In genomic region chr22:19785461-19786263, GRCh38 we compare ENCODE assay signal across 28 cellular contexts. TPM values are rescaled to one million over a fixed set of nuclear protein-coding genes. Genes with fewer than 3 reads are reported as not detected.
"Had no signal": no experiment of that assay in that cellular context is flagged by ENCODE, and none has a peak within 500 bp of the region (broad histone marks: within the 10 kb centered on the region; RNA-seq: fewer than 3 reads in every experiment).

No MANE protein-coding gene starts in this region.

- H3K36me3 ChIP-seq: neutrophil, right lobe of liver, thyroid gland had no signal

- H2AFZ ChIP-seq: parathyroid adenoma had no signal

- ATAC-seq: left colon; right lobe of liver; stimulated activated effector memory CD8-positive, alpha-beta T cell treated with anti-CD3 and anti-CD28 coated beads, Interleukin-12 subunit alpha, Interleukin-12 subunit beta, amount 100 ng/mL, for 72 hours had no signal

- H3K9me3 ChIP-seq: neutrophil, right lobe of liver, thyroid gland had no signal

- FAIRE-seq: endothelial cell of umbilical vein, islet of Langerhans, small intestine had no signal

- H3K4me3 ChIP-seq: coronary artery, esophagus squamous epithelium, heart right ventricle, right lobe of liver, stomach, thyroid gland had no signal

- DNase-seq: dermis blood vessel endothelial cell; effector memory CD4-positive, alpha-beta T cell; erythroblast; esophagus squamous epithelium; foreskin melanocyte; glutamatergic neuron; heart right ventricle; hippocampal formation; kidney glomerular epithelial cell; left colon; mammary epithelial cell; natural killer cell; small intestine; stimulated activated CD4-positive, alpha-beta T cell treated with anti-CD3 and anti-CD28 coated beads, Interleukin-2, amount 100 ng/mL, for 24 hours; stimulated activated CD4-positive, alpha-beta T cell treated with anti-CD3 and anti-CD28 coated beads, Interleukin-4, amount 100 ng/mL, for 24 hours; stimulated activated naive CD4-positive, alpha-beta T cell treated with Interleukin-2 at 50 U/mL for 16 hours; stomach; thyroid gland had no signal

- H3K27me3 ChIP-seq: right lobe of liver, thyroid gland had no signal

- H3K27ac ChIP-seq: coronary artery, esophagus squamous epithelium, heart right ventricle, neutrophil, parathyroid adenoma, right lobe of liver, stomach, thyroid gland had no signal

- H3K4me1 ChIP-seq: heart right ventricle, parathyroid adenoma, right lobe of liver, stomach had no signal

- H3K9ac ChIP-seq: parathyroid adenoma had no signal

RNA-seq across cellular contexts. Expression of gene TBX1, which starts 25.1 kb away (rescaled TPM):
- total RNA-seq: mononuclear cell, temporal lobe had no signal
- polyA plus RNA-seq: mammary epithelial cell, neural cell had no signal
